In the genomic region with DNA sequence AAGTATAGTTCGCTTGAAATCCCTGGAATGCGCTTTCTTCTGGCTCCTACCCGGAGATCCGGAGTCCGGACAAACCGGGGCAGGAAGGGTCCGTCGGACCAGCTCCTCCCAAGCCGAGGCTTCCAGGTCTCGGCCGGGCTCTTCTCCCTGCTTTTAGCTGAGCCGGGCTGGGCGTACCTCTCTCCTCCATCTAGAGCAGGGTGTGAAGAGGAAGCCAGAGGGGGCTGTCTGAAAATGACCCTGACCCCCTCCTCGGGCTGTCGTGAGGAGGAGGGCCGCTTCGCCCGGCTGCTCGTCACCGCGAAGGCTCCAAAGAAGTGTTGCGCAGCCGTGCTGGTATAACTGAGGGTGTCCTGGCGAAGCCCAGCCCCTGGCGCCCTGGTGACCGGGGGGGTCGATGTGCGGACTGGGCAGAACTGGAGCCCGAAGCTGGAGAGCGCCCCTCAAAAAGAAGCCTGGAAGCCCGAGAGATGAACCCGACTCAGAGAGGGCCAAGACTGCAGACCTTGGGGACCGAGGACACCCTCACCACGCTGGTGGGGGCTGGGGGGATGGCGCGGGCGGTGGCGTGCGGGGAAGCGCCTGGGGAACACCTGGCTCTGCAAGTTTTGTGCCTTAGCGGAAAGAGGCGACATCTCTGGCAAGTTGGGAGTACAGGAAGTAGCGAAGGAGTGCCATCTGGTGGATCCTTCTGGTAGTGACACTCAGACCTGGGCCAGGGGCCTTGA, we compare ENCODE assay signal across 8 cellular contexts. TPM values are rescaled to one million over a fixed set of nuclear protein-coding genes. Genes with fewer than 3 reads are reported as not detected.
DNase-seq lines count a peak whose midpoint lies in the region; TF ChIP-seq lines count a peak whose summit lies in the region.

No MANE protein-coding gene starts in this region.

- H3K9me3 Mint-ChIP-seq in activated T-helper 2 cell treated with anti-CD3 and anti-CD28 coated beads, Interferon-gamma antibody, Interleukin-2, Interleukin-4, amounts not matched to agents 10 μg/mL and 5 μg/mL and 100 μg/mL, durations not matched to agents 14 hours and 24 hours and 36 hours: no peaks in the 10 kb centered on the region
- H3K9me3 Mint-ChIP-seq in neural crest cell: no peaks in the 10 kb centered on the region

- H3K27ac Mint-ChIP-seq in activated T-helper 2 cell treated with anti-CD3 and anti-CD28 coated beads, Interferon-gamma antibody, Interleukin-2, Interleukin-4, amounts not matched to agents 10 μg/mL and 5 μg/mL and 100 μg/mL, durations not matched to agents 14 hours and 24 hours and 36 hours: no peak overlapping the region
- no peak overlapping the region for H3K27ac Mint-ChIP-seq in neural crest cell (ENCODE audit: unreplicated experiment)

- H3K4me1 ChIP-seq in stomach: peaks cover 35 to 66% (median 58%) of the 10 kb centered on the region in 4 donors

- 0 to 3% (median 1%) methylated on average over 35 to 43 of the region's 43 CpGs for WGBS in stomach, 5 donors

- peaks cover 54% of the 10 kb centered on the region for H3K27me3 Mint-ChIP-seq in activated T-helper 2 cell treated with anti-CD3 and anti-CD28 coated beads, Interferon-gamma antibody, Interleukin-2, Interleukin-4, amounts not matched to agents 10 μg/mL and 5 μg/mL and 100 μg/mL, durations not matched to agents 14 hours and 24 hours and 36 hours (ENCODE audit: low read depth)
- peaks cover 84% of the 10 kb centered on the region for H3K27me3 Mint-ChIP-seq in neural crest cell (ENCODE audit: low read depth)

- H3K27ac ChIP-seq in stomach: peak overlapping the region; percentile 89 to 100 (median 98)

- TF ChIP-seq CTCF in fibroblast of villous mesenchyme (IDR thresholded peaks at IDR 0.05; ENCODE audit: insufficient read depth, low read depth, low read length) (peak; percentile 81), neural crest cell (conservative IDR thresholded peaks at IDR 0.05) (peak; percentile 91), stomach (IDR thresholded peaks at IDR 0.05) (peak in 6 of 7 experiments; percentile 38 to 94 (median 90))

- intact Hi-C loops in activated T-helper 2 cell treated with anti-CD3 and anti-CD28 coated beads, Interferon-gamma antibody, Interleukin-2, Interleukin-4, amounts not matched to agents 10 μg/mL and 5 μg/mL and 100 μg/mL, durations not matched to agents 14 hours and 24 hours and 36 hours (cut with micrococcal nuclease): loop anchor here (1.0 to 10.0 kb wide), 4 partner anchors 7 to 287 kb away; partner anchors contain the start of gene BTRC
- intact Hi-C loops in stomach (cut with DNase I; ENCODE audit: low total_unique reads): no loop called here

- peak overlapping the region; percentile 69 for H3K4me3 ChIP-seq in fibroblast of villous mesenchyme (ENCODE audit: low read depth, low read length)
- H3K4me3 ChIP-seq in stomach: peak overlapping the region; percentile 52 to 74 (median 56)

- H3K36me3 ChIP-seq in stomach: no peaks in the 10 kb centered on the region

- H3K9me3 ChIP-seq in stomach: no peaks in the 10 kb centered on the region

- H3K27me3 ChIP-seq in stomach: peaks cover 0 to 62% (median 4%) of the 10 kb centered on the region in 3 donors

- peak; percentile 95 for TF ChIP-seq RAD21 in Ishikawa (IDR thresholded peaks at IDR 0.05; ENCODE audit: low read depth)

- no peaks in the 10 kb centered on the region for H3K36me3 Mint-ChIP-seq in activated T-helper 2 cell treated with anti-CD3 and anti-CD28 coated beads, Interferon-gamma antibody, Interleukin-2, Interleukin-4, amounts not matched to agents 10 μg/mL and 5 μg/mL and 100 μg/mL, durations not matched to agents 14 hours and 24 hours and 36 hours (ENCODE audit: low read depth)
- no peaks in the 10 kb centered on the region for H3K36me3 Mint-ChIP-seq in neural crest cell (ENCODE audit: low read depth)

- peak; percentile 5; the same call in 1 of the 2 replicates for TF ChIP-seq EP300 in Ishikawa (IDR thresholded peaks at IDR 0.05; ENCODE audit: borderline replicate concordance)
- no peak for TF ChIP-seq EP300 in stomach (IDR thresholded peaks at IDR 0.05)

- peaks cover 15% of the 10 kb centered on the region for H3K4me1 Mint-ChIP-seq in activated T-helper 2 cell treated with anti-CD3 and anti-CD28 coated beads, Interferon-gamma antibody, Interleukin-2, Interleukin-4, amounts not matched to agents 10 μg/mL and 5 μg/mL and 100 μg/mL, durations not matched to agents 14 hours and 24 hours and 36 hours (ENCODE audit: low read depth)
- peaks cover 20% of the 10 kb centered on the region for H3K4me1 Mint-ChIP-seq in neural crest cell

- TF ChIP-seq POLR2A in stomach (IDR thresholded peaks at IDR 0.05): no peak

- peak overlapping the region; percentile 79 for H3K4me3 Mint-ChIP-seq in activated T-helper 2 cell treated with anti-CD3 and anti-CD28 coated beads, Interferon-gamma antibody, Interleukin-2, Interleukin-4, amounts not matched to agents 10 μg/mL and 5 μg/mL and 100 μg/mL, durations not matched to agents 14 hours and 24 hours and 36 hours (ENCODE audit: low read depth)
- peak overlapping the region; percentile 91 for H3K4me3 Mint-ChIP-seq in neural crest cell

- DNase-seq in NCI-H524 (lab: John Stamatoyannopoulos, UW) (peak; percentile 36 to 61), NCI-H524 treated with DMSO at 0.1 percent for 48 hours (lab: John Stamatoyannopoulos, UW) (no peak), RPMI8226 (peak; percentile 87), fibroblast of villous mesenchyme (ENCODE audit: low read depth) (peak; percentile 83), neural crest cell (ENCODE audit: low read depth, low spot score) (peak; percentile 87), stomach (peak; percentile 82)
- DNase-seq in activated T-helper 2 cell treated with anti-CD3 and anti-CD28 coated beads, Interferon-gamma antibody, Interleukin-2, Interleukin-4, amounts not matched to agents 10 μg/mL and 5 μg/mL and 100 μg/mL, durations not matched to agents 14 hours and 24 hours and 36 hours (ENCODE audit: low spot score): peak; percentile 65

TF ChIP-seq in Ishikawa, 13 proteins besides CTCF, POLR2A, EP300 and RAD21 (continues in another document):
- TF ChIP-seq TCF12 (IDR thresholded peaks at IDR 0.05; ENCODE audit: low read depth) (peak; percentile 75; the same call in 1 of the 2 replicates), YY1 (IDR thresholded peaks at IDR 0.05; ENCODE audit: low read depth) (peak; percentile 72; the same call in 1 of the 2 replicates), NFIC (IDR thresholded peaks at IDR 0.05) (peak; percentile 29; the same call in 1 of the 2 replicates), CREB1 (IDR thresholded peaks at IDR 0.05; ENCODE audit: low read depth) (no peak), EGR1 (IDR thresholded peaks at IDR 0.05) (no peak; the same call in 1 of the 2 replicates)
- TF ChIP-seq, protein P1, sequence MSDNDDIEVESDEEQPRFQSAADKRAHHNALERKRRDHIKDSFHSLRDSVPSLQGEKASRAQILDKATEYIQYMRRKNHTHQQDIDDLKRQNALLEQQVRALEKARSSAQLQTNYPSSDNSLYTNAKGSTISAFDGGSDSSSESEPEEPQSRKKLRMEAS (IDR thresholded peaks at IDR 0.05): peak; percentile 80
- TF ChIP-seq, protein P2, sequence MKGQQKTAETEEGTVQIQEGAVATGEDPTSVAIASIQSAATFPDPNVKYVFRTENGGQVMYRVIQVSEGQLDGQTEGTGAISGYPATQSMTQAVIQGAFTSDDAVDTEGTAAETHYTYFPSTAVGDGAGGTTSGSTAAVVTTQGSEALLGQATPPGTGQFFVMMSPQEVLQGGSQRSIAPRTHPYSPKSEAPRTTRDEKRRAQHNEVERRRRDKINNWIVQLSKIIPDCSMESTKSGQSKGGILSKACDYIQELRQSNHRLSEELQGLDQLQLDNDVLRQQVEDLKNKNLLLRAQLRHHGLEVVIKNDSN (IDR thresholded peaks at IDR 0.05): peak; percentile 16; the same call in 1 of the 2 replicates

RNA-seq across cellular contexts. Expression of gene KAZALD1, which starts 5.7 kb away (rescaled TPM):
- total RNA-seq in activated T-helper 2 cell treated with anti-CD3 and anti-CD28 coated beads, Interferon-gamma antibody, Interleukin-2, Interleukin-4, amounts not matched to agents 10 μg/mL and 5 μg/mL and 100 μg/mL, durations not matched to agents 14 hours and 24 hours and 36 hours: 0.55 and 0.67 TPM in 2 replicates
- total RNA-seq in fibroblast of villous mesenchyme (9.1 and 9.3 TPM in 2 replicates), neural crest cell (1.4 and 2.9 TPM in 2 replicates), stomach (10 to 100 TPM in 2 of 5 donors, 1 to 10 TPM in 2, not detected in 1; 2.2 to 35.5 (median 14.8) TPM)
- 10 to 100 TPM; 12.0 to 32.8 (median 12.0) TPM for polyA plus RNA-seq in stomach

RNA-seq across cellular contexts. Expression of gene SFXN3, which starts 36.5 kb away (rescaled TPM):
- total RNA-seq in activated T-helper 2 cell treated with anti-CD3 and anti-CD28 coated beads, Interferon-gamma antibody, Interleukin-2, Interleukin-4, amounts not matched to agents 10 μg/mL and 5 μg/mL and 100 μg/mL, durations not matched to agents 14 hours and 24 hours and 36 hours: 41.3 and 44.3 TPM in 2 replicates
- 81.6 and 97.0 TPM in 2 replicates for total RNA-seq in fibroblast of villous mesenchyme
- 1.9 and 2.1 TPM in 2 replicates for total RNA-seq in neural crest cell
- 10 to 100 TPM in 4 of 5 donors, 1 to 10 TPM in 1; 9.9 to 60.4 (median 37.9) TPM for total RNA-seq in stomach
- polyA plus RNA-seq in stomach: 10 to 100 TPM; 11.1 to 20.7 (median 20.5) TPM

RNA-seq across cellular contexts. Expression of gene PDZD7, which starts 36.6 kb away (rescaled TPM):
- 0.53 and 0.64 TPM in 2 replicates for total RNA-seq in activated T-helper 2 cell treated with anti-CD3 and anti-CD28 coated beads, Interferon-gamma antibody, Interleukin-2, Interleukin-4, amounts not matched to agents 10 μg/mL and 5 μg/mL and 100 μg/mL, durations not matched to agents 14 hours and 24 hours and 36 hours
- 1.7 and 1.9 TPM in 2 replicates for total RNA-seq in fibroblast of villous mesenchyme
- total RNA-seq in neural crest cell: 0.50 and 0.68 TPM in 2 replicates
- 1 to 10 TPM in 1 of 5 donors, not detected in 4; 2.4 TPM for total RNA-seq in stomach
- polyA plus RNA-seq in stomach: under 1 TPM; 0.20 to 0.76 (median 0.75) TPM
